Comparison of ENCODE assay signal across 24 cellular contexts in genomic region chr10:1739751-1740150, GRCh38. TPM values are rescaled to one million over a fixed set of nuclear protein-coding genes. Genes with fewer than 3 reads are reported as not detected.
DNase-seq lines count a peak whose midpoint lies in the region; ATAC-seq and TF ChIP-seq lines count a peak whose summit lies in the region.
"Had no signal": no experiment of that assay in that cellular context is flagged by ENCODE, and none has a peak within 500 bp of the region (broad histone marks: within the 10 kb centered on the region; RNA-seq: fewer than 3 reads in every experiment).

No MANE protein-coding gene starts in this region.

- H3K27ac Mint-ChIP-seq in endodermal cell = no peak overlapping the region
- H3K27ac Mint-ChIP-seq: activated CD4-positive, alpha-beta T cell treated with anti-CD3 and anti-CD28 coated beads for 36 hours; activated naive CD4-positive, alpha-beta T cell treated with anti-CD3 and anti-CD28 coated beads, Interleukin-2, amount 50 U/mL, for 24 hours; activated T-helper 1 cell treated with anti-CD3 and anti-CD28 coated beads, Interleukin-12 subunit alpha, Interleukin-12 subunit beta, Interleukin-2, Interleukin-4 antibody, amounts not matched to agents 30 ng/mL and 10 ng/mL and 1 ng/mL, durations not matched to agents 14 hours and 24 hours and 36 hours; CD8-positive, alpha-beta T cell; naive thymus-derived CD4-positive, alpha-beta T cell had no signal

- no peaks in the 10 kb centered on the region for H3K36me3 ChIP-seq in endodermal cell (ENCODE audit: control insufficient read depth, insufficient read depth, low read length)
- H3K36me3 ChIP-seq: gastrocnemius medialis, pancreas, thyroid gland had no signal

- DNase-seq in G401 (ENCODE audit: low spot score) = peak; percentile 24
- DNase-seq in NCI-H510A (lab: John Stamatoyannopoulos, UW) = peak; percentile 63
- DNase-seq in endodermal cell = peak; percentile 81
- DNase-seq in putamen (ENCODE audit: low spot score) = peak; percentile 38
- no peak for DNase-seq in GDM1 (lab: John Stamatoyannopoulos, UW)
- DNase-seq: activated CD4-positive, alpha-beta T cell treated with anti-CD3 and anti-CD28 coated beads for 36 hours; CD8-positive, alpha-beta T cell; cerebellar nuclear complex; effector CD8-positive, alpha-beta T cell; gastrocnemius medialis; KBM-7; mesenchymal stem cell; MV-4-11; naive thymus-derived CD4-positive, alpha-beta T cell; NCI-H1930; OCI-M1; pancreas; Right ventricle myocardium superior; thyroid gland had no signal

- peaks cover 69% of the 10 kb centered on the region for H3K27me3 Mint-ChIP-seq in endodermal cell (ENCODE audit: insufficient read depth)

- peaks cover 7% of the 10 kb centered on the region for H3K4me1 Mint-ChIP-seq in endodermal cell

- H3K9ac ChIP-seq in endodermal cell (ENCODE audit: extremely low read depth, low read length, poor library complexity, severe bottlenecking) = no peak overlapping the region

- H3K27me3 ChIP-seq in endodermal cell (ENCODE audit: control insufficient read depth, insufficient read depth, low read length, poor library complexity, severe bottlenecking) = peaks cover 50% of the 10 kb centered on the region
- H3K27me3 ChIP-seq: thyroid gland had no signal

- no peaks in the 10 kb centered on the region for H3K9me3 ChIP-seq in endodermal cell (ENCODE audit: control insufficient read depth, low read length)
- H3K9me3 ChIP-seq: gastrocnemius medialis, pancreas, thyroid gland had no signal

- H3K4me1 ChIP-seq in endodermal cell (ENCODE audit: control insufficient read depth, insufficient read depth, low read length) = no peaks in the 10 kb centered on the region
- H3K4me1 ChIP-seq: gastrocnemius medialis had no signal

- H3K9me3 Mint-ChIP-seq in endodermal cell = no peaks in the 10 kb centered on the region
- H3K9me3 Mint-ChIP-seq: activated naive CD4-positive, alpha-beta T cell treated with anti-CD3 and anti-CD28 coated beads, Interleukin-2, amount 50 U/mL, for 24 hours; activated T-helper 1 cell treated with anti-CD3 and anti-CD28 coated beads, Interleukin-12 subunit alpha, Interleukin-12 subunit beta, Interleukin-2, Interleukin-4 antibody, amounts not matched to agents 30 ng/mL and 10 ng/mL and 1 ng/mL, durations not matched to agents 14 hours and 24 hours and 36 hours; CD8-positive, alpha-beta T cell; naive thymus-derived CD4-positive, alpha-beta T cell had no signal

- H3K4me3 ChIP-seq in endodermal cell (ENCODE audit: low read length) = no peak overlapping the region
- H3K4me3 ChIP-seq: gastrocnemius medialis, pancreas, thyroid gland had no signal

- in situ Hi-C loops in G401 (cut with HindIII; ENCODE audit: low sequenced_read_pairs) = no loop called here

- ATAC-seq in HG03097 (IDR thresholded peaks at IDR 0.05; ENCODE audit: low FRiP score, unreplicated experiment) (no peak), GM21576 (IDR thresholded peaks at IDR 0.05; ENCODE audit: unreplicated experiment) (no peak)
- ATAC-seq: activated CD4-positive, alpha-beta T cell treated with anti-CD3 and anti-CD28 coated beads for 36 hours; CD8-positive, alpha-beta T cell; esophagus mucosa; gastrocnemius medialis; naive thymus-derived CD4-positive, alpha-beta T cell; pancreas had no signal

- no peak overlapping the region for H3K27ac ChIP-seq in endodermal cell (ENCODE audit: low read depth, low read length)
- H3K27ac ChIP-seq: gastrocnemius medialis, pancreas, thyroid gland had no signal

- 78 to 84% methylated on average over 10 to 14 of the region's 14 CpGs for WGBS in endodermal cell (ENCODE audit: insufficient coverage in 1 of 2, insufficient read length in 1 of 2), 2 experiments

- H3K36me3 Mint-ChIP-seq in endodermal cell (ENCODE audit: low read depth) = no peaks in the 10 kb centered on the region
- H3K36me3 Mint-ChIP-seq: activated naive CD4-positive, alpha-beta T cell treated with anti-CD3 and anti-CD28 coated beads, Interleukin-2, amount 50 U/mL, for 24 hours; CD8-positive, alpha-beta T cell; naive thymus-derived CD4-positive, alpha-beta T cell had no signal

- peak; percentile 27 for TF ChIP-seq CTCF in endodermal cell (conservative IDR thresholded peaks at IDR 0.05)

- no peak overlapping the region for H3K4me3 Mint-ChIP-seq in endodermal cell
- H3K4me3 Mint-ChIP-seq: activated CD4-positive, alpha-beta T cell treated with anti-CD3 and anti-CD28 coated beads for 36 hours; activated naive CD4-positive, alpha-beta T cell treated with anti-CD3 and anti-CD28 coated beads, Interleukin-2, amount 50 U/mL, for 24 hours; activated T-helper 1 cell treated with anti-CD3 and anti-CD28 coated beads, Interleukin-12 subunit alpha, Interleukin-12 subunit beta, Interleukin-2, Interleukin-4 antibody, amounts not matched to agents 30 ng/mL and 10 ng/mL and 1 ng/mL, durations not matched to agents 14 hours and 24 hours and 36 hours; CD8-positive, alpha-beta T cell; naive thymus-derived CD4-positive, alpha-beta T cell had no signal

RNA-seq across cellular contexts. Expression of gene ADARB2, which starts 2.4 kb away (rescaled TPM):
- not detected in 2 replicates for total RNA-seq in G401 (2014; rRNA removed; shearing (Covaris generic))
- total RNA-seq in endodermal cell = 1 to 10 TPM; 1.1 to 1.8 TPM
- 2.0 TPM for polyA plus RNA-seq in endodermal cell (2013, experiment 1 of 2)
- 2.1 TPM for polyA plus RNA-seq in endodermal cell (2013, experiment 2 of 2)
- total RNA-seq: activated CD4-positive, alpha-beta T cell treated with anti-CD3 and anti-CD28 coated beads for 36 hours; Right ventricle myocardium superior had no signal
- polyA plus RNA-seq: naive thymus-derived CD4-positive, alpha-beta T cell had no signal
